ENCODE assay signal across 9 cellular contexts in genomic region chr18:46946656-46947282, GRCh38. TPM values are rescaled to one million over a fixed set of nuclear protein-coding genes. Genes with fewer than 3 reads are reported as not detected.
A peak's percentile ranks its signal among the peaks of the same experiment; 100 is the strongest.
DNase-seq lines count a peak whose midpoint lies in the region; ATAC-seq and TF ChIP-seq lines count a peak whose summit lies in the region.
"Had no signal": no experiment of that assay in that cellular context is flagged by ENCODE, and none has a peak within 500 bp of the region (broad histone marks: within the 10 kb centered on the region; RNA-seq: fewer than 3 reads in every experiment).

No MANE protein-coding gene starts in this region.

- no peak overlapping the region for H3K27ac Mint-ChIP-seq in T-helper 2 cell treated with Interferon-gamma antibody and Interleukin-4, amounts not matched to agents 5 μg/mL and 100 μg/mL, for 36 hours

- no peak overlapping the region for H3K4me3 Mint-ChIP-seq in T-helper 2 cell treated with Interferon-gamma antibody and Interleukin-4, amounts not matched to agents 5 μg/mL and 100 μg/mL, for 36 hours

- H3K4me1 Mint-ChIP-seq in T-helper 2 cell treated with Interferon-gamma antibody and Interleukin-4, amounts not matched to agents 5 μg/mL and 100 μg/mL, for 36 hours (ENCODE audit: low read depth) = no peaks in the 10 kb centered on the region

- H3K9me3 Mint-ChIP-seq in T-helper 2 cell treated with Interferon-gamma antibody and Interleukin-4, amounts not matched to agents 5 μg/mL and 100 μg/mL, for 36 hours = no peaks in the 10 kb centered on the region

- peak overlapping the region; percentile 87 for H3K4me3 ChIP-seq in HUES6 (ENCODE audit: low read depth, low read length)
- H3K4me3 ChIP-seq in brain microvascular endothelial cell (ENCODE audit: low read depth, low read length) = peak overlapping the region; percentile 76
- peak overlapping the region; percentile 88 for H3K4me3 ChIP-seq in iPS-20b (ENCODE audit: low read length)

- peak; percentile 95 for ATAC-seq in GM21423 (IDR thresholded peaks at IDR 0.05; ENCODE audit: unreplicated experiment)
- peak; percentile 96 for ATAC-seq in sciatic nerve
- ATAC-seq: Panc1 had no signal

- in situ Hi-C loops in brain microvascular endothelial cell (cut with HindIII; ENCODE audit: low pct_ligation_motif_present, low sequenced_read_pairs) = no loop called here

- H3K9me3 ChIP-seq in HUES6 (ENCODE audit: control insufficient read depth, insufficient read depth, low read depth, low read length) (no peaks in the 10 kb centered on the region), iPS-20b (ENCODE audit: insufficient read depth, low read depth, low read length) (no peaks in the 10 kb centered on the region)

- intact Hi-C loops in sciatic nerve (cut with DNase I) = no loop called here

- H3K36me3 Mint-ChIP-seq in T-helper 2 cell treated with Interferon-gamma antibody and Interleukin-4, amounts not matched to agents 5 μg/mL and 100 μg/mL, for 36 hours (ENCODE audit: low read depth) = no peaks in the 10 kb centered on the region

- H3K36me3 ChIP-seq in HUES6 (ENCODE audit: control insufficient read depth, insufficient read depth, low read length) (no peaks in the 10 kb centered on the region), brain microvascular endothelial cell (replicated peaks) (no peaks in the 10 kb centered on the region), iPS-20b (ENCODE audit: insufficient read depth, low read depth, low read length) (no peaks in the 10 kb centered on the region)

- no peak for TF ChIP-seq CTCF in brain microvascular endothelial cell (IDR thresholded peaks at IDR 0.05; ENCODE audit: low read depth, low read length, missing control alignments)

- H3K27me3 Mint-ChIP-seq in T-helper 2 cell treated with Interferon-gamma antibody and Interleukin-4, amounts not matched to agents 5 μg/mL and 100 μg/mL, for 36 hours (ENCODE audit: low read depth) = peaks cover 10% of the 10 kb centered on the region

- H3K27me3 ChIP-seq in HUES6 (ENCODE audit: control insufficient read depth, insufficient read depth, low read length) (no peaks in the 10 kb centered on the region), brain microvascular endothelial cell (replicated peaks) (no peaks in the 10 kb centered on the region), iPS-20b (ENCODE audit: insufficient read depth, low read length) (no peaks in the 10 kb centered on the region)

- H3K4me1 ChIP-seq in HUES6 (ENCODE audit: control insufficient read depth, insufficient read depth, low read length) (no peaks in the 10 kb centered on the region), iPS-20b (ENCODE audit: insufficient read depth, low read length) (no peaks in the 10 kb centered on the region)

- peak overlapping the region; percentile 63 for H3K9ac ChIP-seq in HUES6 (ENCODE audit: low read length)
- peak overlapping the region; percentile 65; the same call in 1 of the 2 replicates for H3K9ac ChIP-seq in iPS-20b (ENCODE audit: low read depth, low read length)

- no peak overlapping the region for H3K27ac ChIP-seq in HUES6 (ENCODE audit: low read depth, low read length)
- H3K27ac ChIP-seq in brain microvascular endothelial cell = no peak overlapping the region
- H3K27ac ChIP-seq in iPS-20b (ENCODE audit: low read length) = no peak overlapping the region

- DNase-seq in D341Med (ENCODE audit: low spot score) = peak; percentile 81
- DNase-seq in T-helper 2 cell treated with Interferon-gamma antibody and Interleukin-4, amounts not matched to agents 5 μg/mL and 100 μg/mL, for 36 hours (ENCODE audit: low spot score) = peak; percentile 67
- DNase-seq in brain microvascular endothelial cell = peak; percentile 96
- DNase-seq in sciatic nerve (ENCODE audit: low spot score) = peak; percentile 80
- no peak for DNase-seq in cortex of kidney (lab: John Stamatoyannopoulos, UW)

RNA-seq across cellular contexts. Expression of gene KATNAL2, which starts 29.4 kb away (rescaled TPM):
- 5.6 TPM for total RNA-seq in sciatic nerve

RNA-seq across cellular contexts. Expression of gene PIAS2, which starts 29.5 kb away (rescaled TPM):
- total RNA-seq in sciatic nerve = 32.7 TPM
